In the genomic region with DNA sequence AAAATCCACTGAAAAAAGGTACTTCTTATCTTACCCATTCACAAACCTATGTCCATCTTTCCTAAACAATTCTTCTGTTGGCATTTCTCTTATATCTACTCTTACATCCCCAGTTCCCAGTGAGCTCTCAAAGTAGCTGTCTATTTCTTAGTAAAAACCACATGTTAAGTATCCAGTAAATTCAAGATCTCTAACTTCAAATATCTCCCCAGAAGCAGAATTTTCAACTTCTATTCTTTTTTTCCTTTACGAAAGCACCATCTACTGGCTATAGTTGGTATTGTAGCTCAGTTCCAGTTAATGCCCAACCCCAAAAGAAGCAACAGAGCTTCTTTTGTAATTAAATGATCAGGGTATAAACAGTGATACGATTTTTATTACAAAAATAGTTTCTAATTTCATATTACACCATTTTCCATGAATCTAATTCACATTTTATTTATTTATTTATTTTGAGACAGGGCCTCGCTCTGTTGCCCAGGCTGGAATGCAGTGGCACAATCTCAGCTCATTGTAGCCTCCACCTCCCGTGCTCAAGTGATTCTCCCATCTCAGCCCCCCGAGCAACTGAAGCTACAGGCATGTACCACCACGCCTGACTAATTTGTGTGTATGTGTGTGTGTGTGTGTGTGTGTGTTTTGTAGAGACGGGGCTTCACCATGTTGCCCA, we compare ENCODE assay signal across 8 cellular contexts. TPM values are rescaled to one million over a fixed set of nuclear protein-coding genes. Genes with fewer than 3 reads are reported as not detected.
A peak's percentile ranks its signal among the peaks of the same experiment; 100 is the strongest.
DNase-seq lines count a peak whose midpoint lies in the region; FAIRE-seq and TF ChIP-seq lines count a peak whose summit lies in the region.
"Had no signal": no experiment of that assay in that cellular context is flagged by ENCODE, and none has a peak within 500 bp of the region (broad histone marks: within the 10 kb centered on the region; RNA-seq: fewer than 3 reads in every experiment).

No MANE protein-coding gene starts in this region.

- H3K4me3 Mint-ChIP-seq in activated naive CD4-positive, alpha-beta T cell treated with anti-CD3 and anti-CD28 coated beads, Interleukin-2, amount 10 ng/mL, durations not matched to agents 7 days and 5 days, result no peak overlapping the region

- H4K20me1 ChIP-seq in SK-N-SH (ENCODE audit: insufficient read depth) (no peaks in the 10 kb centered on the region), fibroblast of lung (ENCODE audit: control insufficient read depth, extremely low read depth, insufficient read depth, low read length) (no peaks in the 10 kb centered on the region)

- TF ChIP-seq EP300 in SK-N-SH (IDR thresholded peaks at IDR 0.05; ENCODE audit: borderline replicate concordance in 1 of 2, low read depth in 1 of 2, low read length in 1 of 2) (no peak), ovary (IDR thresholded peaks at IDR 0.05) (no peak)

- H3K9me3 ChIP-seq in SK-N-SH (no peaks in the 10 kb centered on the region), fibroblast of lung (ENCODE audit: control insufficient read depth, insufficient read depth, low read depth, low read length) (no peaks in the 10 kb centered on the region), ovary (no peaks in the 10 kb centered on the region)

- peaks cover 5% of the 10 kb centered on the region for H3K4me1 Mint-ChIP-seq in activated naive CD4-positive, alpha-beta T cell treated with anti-CD3 and anti-CD28 coated beads, Interleukin-2, amount 10 ng/mL, durations not matched to agents 7 days and 5 days

- H3F3A ChIP-seq in SK-N-SH (replicated peaks; ENCODE audit: insufficient read depth), result no peaks in the 10 kb centered on the region

- no peak overlapping the region for H3K9ac ChIP-seq in SK-N-SH
- H3K9ac ChIP-seq in fibroblast of lung (ENCODE audit: insufficient read depth, low read length), result no peak overlapping the region

- intact Hi-C loops in ovary (cut with DNase I), result loop anchor here in 3 of 4 donors (2.0 to 5.0 kb wide), 2 partner anchors 130 to 132 kb away; no protein-coding TSS in a partner anchor

- no peak overlapping the region for H3K27ac Mint-ChIP-seq in activated naive CD4-positive, alpha-beta T cell treated with anti-CD3 and anti-CD28 coated beads, Interleukin-2, amount 10 ng/mL, durations not matched to agents 7 days and 5 days

- H2AFZ ChIP-seq in SK-N-SH (ENCODE audit: low read depth) (no peak overlapping the region), fibroblast of lung (ENCODE audit: low read length) (no peak overlapping the region)

- DNase-seq in Kasumi-1 (lab: John Stamatoyannopoulos, UW) (peak; percentile 82 to 94), SK-N-SH (peak; percentile 53), fibroblast of lung (ENCODE audit: low read depth in 2 of 2) (peak; percentile 14 to 55), ovary (no peak), amniotic stem cell (lab: John Stamatoyannopoulos, UW) (no peak)
- no peak for DNase-seq in activated naive CD4-positive, alpha-beta T cell treated with anti-CD3 and anti-CD28 coated beads, Interleukin-2, amount 10 ng/mL, durations not matched to agents 7 days and 5 days

- H3K4me3 ChIP-seq in SK-N-SH (ENCODE audit: low read depth in 2 of 2, low read length in 1 of 2) (no peak overlapping the region; a peak in 1 of 4 replicates), fibroblast of lung (replicated peaks in 1 of 4; ENCODE audit: control extremely low read depth in 1 of 4, insufficient read depth in 1 of 4, low read depth in 3 of 4, low read length in 4 of 4) (no peak overlapping the region), ovary (no peak overlapping the region)

- no peaks in the 10 kb centered on the region for H3K36me3 Mint-ChIP-seq in activated naive CD4-positive, alpha-beta T cell treated with anti-CD3 and anti-CD28 coated beads, Interleukin-2, amount 10 ng/mL, durations not matched to agents 7 days and 5 days

- TF ChIP-seq RAD21 in SK-N-SH (IDR thresholded peaks at IDR 0.05; ENCODE audit: low read length), result peak; percentile 73

- H3K27ac ChIP-seq in SK-N-SH (ENCODE audit: low read depth in 2 of 2, low read length in 1 of 2) (no peak overlapping the region), fibroblast of lung (ENCODE audit: insufficient read depth, low read length) (no peak overlapping the region), ovary (no peak overlapping the region)

- no peaks in the 10 kb centered on the region for H3K9me2 ChIP-seq in SK-N-SH

- H3K4me2 ChIP-seq in SK-N-SH (no peak overlapping the region), fibroblast of lung (ENCODE audit: extremely low read depth, insufficient read depth, low read length) (no peak overlapping the region)

- H3K36me3 ChIP-seq in SK-N-SH (replicated peaks in 1 of 2; ENCODE audit: control insufficient read depth in 1 of 2, insufficient read depth in 2 of 2, low read length in 1 of 2) (no peaks in the 10 kb centered on the region), fibroblast of lung (ENCODE audit: control insufficient read depth, insufficient read depth, low read length) (no peaks in the 10 kb centered on the region), ovary (no peaks in the 10 kb centered on the region)

- no peaks in the 10 kb centered on the region for H3K79me2 ChIP-seq in SK-N-SH (ENCODE audit: insufficient read depth)
- no peaks in the 10 kb centered on the region for H3K79me2 ChIP-seq in fibroblast of lung (ENCODE audit: control insufficient read depth, insufficient read depth, low read length)

- TF ChIP-seq POLR2A in ovary (IDR thresholded peaks at IDR 0.05), result no peak

- TF ChIP-seq CTCF in SK-N-SH (IDR thresholded peaks at IDR 0.05), result peak; percentile 82
- TF ChIP-seq CTCF in fibroblast of lung (conservative IDR thresholded peaks at IDR 0.05 in 1 of 2, IDR thresholded peaks at IDR 0.05 in 1 of 2; ENCODE audit: low read depth in 1 of 2, low read length in 2 of 2), result peak; percentile 62 to 70
- peak; percentile 36 to 67 (median 56) for TF ChIP-seq CTCF in ovary (IDR thresholded peaks at IDR 0.05)

- CTCF ChIA-PET in SK-N-SH (lab: Yijun Ruan, JAX), result interaction anchor here (0.7 to 11.7 kb wide), 51 partner anchors 9 to 1732 kb away, joined by 3 to 171 read pairs (median 4); partner anchors contain the start of gene OSBPL1A
- CTCF ChIA-PET in activated naive CD4-positive, alpha-beta T cell treated with anti-CD3 and anti-CD28 coated beads, Interleukin-2, amount 10 ng/mL, durations not matched to agents 7 days and 5 days (lab: Charles Lee), result interaction anchor here (0.6 to 8.9 kb wide), 34 partner anchors 9 to 1075 kb away, joined by 3 to 186 read pairs (median 4); partner anchors contain the start of gene HRH4

- H3K4me1 ChIP-seq in SK-N-SH (ENCODE audit: control insufficient read depth in 1 of 2, insufficient read depth in 2 of 2, low read depth in 1 of 2, low read length in 1 of 2) (peaks cover 0 to 10% of the 10 kb centered on the region in 2 experiments; a peak in 1 of 4 replicates), fibroblast of lung (ENCODE audit: control insufficient read depth, extremely low read depth, insufficient read depth, low read length) (no peaks in the 10 kb centered on the region), ovary (ENCODE audit: insufficient read depth) (peaks cover 2% of the 10 kb centered on the region)

- FAIRE-seq in G401.6 (lab: Jason Lieb, UNC), result peak; percentile 98

- 41% methylated on average over 7 of the region's 7 CpGs for WGBS in SK-N-SH (ENCODE audit: low lambda C conversion rate)
- WGBS in ovary, 3 donors, result 35 to 49% (median 37%) methylated on average over 7 of the region's 7 CpGs

- H3K9me3 Mint-ChIP-seq in activated naive CD4-positive, alpha-beta T cell treated with anti-CD3 and anti-CD28 coated beads, Interleukin-2, amount 10 ng/mL, durations not matched to agents 7 days and 5 days, result no peaks in the 10 kb centered on the region

- H3K27me3 Mint-ChIP-seq in activated naive CD4-positive, alpha-beta T cell treated with anti-CD3 and anti-CD28 coated beads, Interleukin-2, amount 10 ng/mL, durations not matched to agents 7 days and 5 days, result peaks cover 33% of the 10 kb centered on the region

- POLR2A ChIA-PET in SK-N-SH (lab: Yijun Ruan, JAX), result no interaction called here

- no peaks in the 10 kb centered on the region for H3K27me3 ChIP-seq in SK-N-SH (ENCODE audit: insufficient read depth)
- peaks cover 7% of the 10 kb centered on the region for H3K27me3 ChIP-seq in fibroblast of lung (ENCODE audit: control insufficient read depth, insufficient read depth, low read length)
- no peaks in the 10 kb centered on the region for H3K27me3 ChIP-seq in ovary

TF ChIP-seq in SK-N-SH, 30 proteins besides CTCF, POLR2A, EP300 and RAD21:
- TF ChIP-seq SMC3 (IDR thresholded peaks at IDR 0.05; ENCODE audit: low read depth, low read length) (peak; percentile 37), MAX (IDR thresholded peaks at IDR 0.05; ENCODE audit: low read depth) (no peak)

RNA-seq across cellular contexts. Expression of gene HRH4, which starts 28.5 kb away (rescaled TPM):
- not detected in 2 replicates for polyA plus RNA-seq in SK-N-SH (2012; rRNA removed)
- polyA plus RNA-seq in SK-N-SH (2012; cell fraction: cytosol; rRNA removed), result not detected in 2 replicates
- polyA plus RNA-seq in SK-N-SH (2012; cell fraction: nucleus; rRNA removed), result 0.02 TPM in 1 of 2 replicates, not detected in the other
- under 0.01 TPM in 2 replicates for total RNA-seq in fibroblast of lung
- 0.01 TPM in 1 of 2 replicates, not detected in the other for polyA plus RNA-seq in fibroblast of lung
- polyA plus RNA-seq in fibroblast of lung (2012), result not detected in 2 replicates
- polyA minus RNA-seq in fibroblast of lung (ENCODE audit: low replicate concordance), result not detected in 2 replicates
- not detected for total RNA-seq in ovary
- under 1 TPM; 0.06 to 0.08 TPM for polyA plus RNA-seq in ovary
- total RNA-seq: activated CD8-positive, alpha-beta memory T cell treated with anti-CD3 and anti-CD28 coated beads for 36 hours had no signal

Comparison
In these comparisons a context has a peak if more than half of its experiments do, and no peak if none do; other contexts are left out.
1. DNase-seq: peak in Kasumi-1 (2 of 2), SK-N-SH (single experiment) and fibroblast of lung (2 of 2); none in ovary (0 of 5), activated naive CD4-positive, alpha-beta T cell treated with anti-CD3 and anti-CD28 coated beads, Interleukin-2, amount 10 ng/mL, durations not matched to agents 7 days and 5 days (single experiment) and amniotic stem cell (single experiment).
2. Peak in every context shown above with its lines, with median percentiles within 50 percentile points of each other: CTCF ChIP-seq.